In the genomic region with DNA sequence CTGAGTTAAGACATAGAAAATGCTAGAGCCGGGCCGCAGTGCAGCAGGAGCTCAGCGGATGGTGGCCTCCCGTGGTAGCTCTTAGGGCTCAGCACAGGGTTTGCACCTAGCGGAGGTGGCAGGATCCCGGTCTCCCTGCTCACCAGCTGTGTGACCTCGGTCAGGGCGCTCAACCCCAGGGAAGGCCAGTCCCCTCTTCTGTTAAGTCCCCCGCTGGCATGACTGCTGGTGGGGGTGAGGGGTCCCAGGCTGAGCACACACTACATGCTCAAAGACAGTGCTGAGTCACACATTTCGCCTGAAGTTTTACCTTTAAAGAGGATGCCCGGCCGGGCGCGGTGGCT, we compare ENCODE assay signal across 18 cellular contexts. TPM values are rescaled to one million over a fixed set of nuclear protein-coding genes. Genes with fewer than 3 reads are reported as not detected.
A peak's percentile ranks its signal among the peaks of the same experiment; 100 is the strongest.
DNase-seq lines count a peak whose midpoint lies in the region; TF ChIP-seq lines count a peak whose summit lies in the region.
"Had no signal": no experiment of that assay in that cellular context is flagged by ENCODE, and none has a peak within 500 bp of the region (broad histone marks: within the 10 kb centered on the region; RNA-seq: fewer than 3 reads in every experiment).

No MANE protein-coding gene starts in this region.

- H2BK20ac ChIP-seq in H9 (ENCODE audit: low read depth, low read length, poor library complexity, severe bottlenecking), result no peak overlapping the region

- no peak overlapping the region for H3K4me3 Mint-ChIP-seq in H9
- no peak overlapping the region for H3K4me3 Mint-ChIP-seq in chondrocyte (ENCODE audit: unreplicated experiment)
- peak overlapping the region; percentile 2 for H3K4me3 Mint-ChIP-seq in neural progenitor cell
- H3K4me3 Mint-ChIP-seq: central memory CD8-positive, alpha-beta T cell; type B pancreatic cell had no signal

- no peak overlapping the region for H2BK12ac ChIP-seq in H9 (ENCODE audit: insufficient read length, low read depth, low read length)

- no peak overlapping the region for H3K9ac ChIP-seq in H9 (ENCODE audit: extremely low read depth, insufficient read length, low read length)
- H3K9ac ChIP-seq in neural progenitor cell, result no peak overlapping the region

- H3K14ac ChIP-seq in H9 (ENCODE audit: insufficient read depth, low read length), result no peak overlapping the region

- H3K36me3 ChIP-seq in neural progenitor cell, result no peaks in the 10 kb centered on the region
- H3K36me3 ChIP-seq: ascending aorta had no signal

- H3K27ac ChIP-seq in C4-2B (no peak overlapping the region), H9 (ENCODE audit: insufficient read length, low read depth, low read length) (no peak overlapping the region), neural progenitor cell (no peak overlapping the region)
- H3K27ac ChIP-seq: ascending aorta had no signal

- H3K4me1 Mint-ChIP-seq in H9, result peaks cover 25 to 31% of the 10 kb centered on the region in 2 experiments
- H3K4me1 Mint-ChIP-seq in chondrocyte (ENCODE audit: low read depth), result no peaks in the 10 kb centered on the region
- peaks cover 44% of the 10 kb centered on the region for H3K4me1 Mint-ChIP-seq in neural progenitor cell

- H4K5ac ChIP-seq in H9 (ENCODE audit: insufficient read length, low read depth, low read length), result no peak overlapping the region

- H3K27ac Mint-ChIP-seq in H9 (no peak overlapping the region), chondrocyte (ENCODE audit: unreplicated experiment) (no peak overlapping the region), neural progenitor cell (no peak overlapping the region)
- H3K27ac Mint-ChIP-seq: progenitor cell of endocrine pancreas, type B pancreatic cell had no signal

- no peak overlapping the region for H4K91ac ChIP-seq in H9 (ENCODE audit: insufficient read length, low read depth, low read length)

- H3K9me3 ChIP-seq in H9 (ENCODE audit: control insufficient read depth, low read depth, low read length) (no peaks in the 10 kb centered on the region), neural progenitor cell (ENCODE audit: low read depth) (no peaks in the 10 kb centered on the region)
- H3K9me3 ChIP-seq: ascending aorta, stomach had no signal

- TF ChIP-seq CTCF in C4-2B (conservative IDR thresholded peaks at IDR 0.05) (peak; percentile 48), H9 (conservative IDR thresholded peaks at IDR 0.05) (peak; percentile 15; the same call in 2 of the 3 replicates), chondrocyte (IDR thresholded peaks at IDR 0.05) (peak; percentile 3), neural progenitor cell (IDR thresholded peaks at IDR 0.05) (no peak)

- peaks cover 0 to 2% (median under 1%) of the 10 kb centered on the region in 3 experiments; a peak in 2 of 7 replicates for H3K36me3 Mint-ChIP-seq in H9 (ENCODE audit: insufficient read depth in 1 of 3, low read depth in 3 of 3)
- no peaks in the 10 kb centered on the region for H3K36me3 Mint-ChIP-seq in chondrocyte (ENCODE audit: low read depth)
- H3K36me3 Mint-ChIP-seq in neural progenitor cell, result no peaks in the 10 kb centered on the region
- H3K36me3 Mint-ChIP-seq: natural killer cell treated with Interleukin-12 subunit alpha and Interleukin-12 subunit beta and Interleukin-15 and Interleukin-18, amount 100 ng/mL, for 72 hours; type B pancreatic cell had no signal

- DNase-seq in H9, result no peak
- no peak for DNase-seq in chondrocyte (ENCODE audit: low spot score)
- no peak for DNase-seq in neural progenitor cell (ENCODE audit: low spot score)
- no peak for DNase-seq in NCI-H524 (lab: John Stamatoyannopoulos, UW)
- DNase-seq in H4 (ENCODE audit: low spot score), result no peak
- no peak for DNase-seq in medulla oblongata (ENCODE audit: extremely low spot score)
- DNase-seq in cortex of kidney (lab: John Stamatoyannopoulos, UW), result no peak
- DNase-seq: kidney glomerular epithelial cell, NCI-H1436, NCI-H524 treated with DMSO at 0.1 percent for 48 hours had no signal

- H3K79me2 ChIP-seq in H9 (ENCODE audit: insufficient read depth, low read length) (no peaks in the 10 kb centered on the region), neural progenitor cell (ENCODE audit: low read depth) (no peaks in the 10 kb centered on the region)

- H3K23ac ChIP-seq in H9 (ENCODE audit: insufficient read length, low read depth, low read length), result no peak overlapping the region

- H2AFZ ChIP-seq in H9 (ENCODE audit: low read length) (no peak overlapping the region), neural progenitor cell (replicated peaks) (peak overlapping the region; percentile 73)

- no peak overlapping the region for H3K18ac ChIP-seq in H9 (ENCODE audit: insufficient read length, low read depth, low read length)

- no peak overlapping the region for H3K4me3 ChIP-seq in neural progenitor cell
- H3K4me3 ChIP-seq: ascending aorta, stomach had no signal

- no peaks in the 10 kb centered on the region for H3K27me3 ChIP-seq in H9 (ENCODE audit: insufficient read depth, low read length)
- H3K27me3 ChIP-seq in neural progenitor cell, result no peaks in the 10 kb centered on the region
- H3K27me3 ChIP-seq: ascending aorta, stomach had no signal

- WGBS in H9 (ENCODE audit: extremely low coverage, insufficient read length, low lambda C conversion rate), result no CpG with 5 or more reads among the region's 14 CpGs

- no peak overlapping the region for H2BK15ac ChIP-seq in H9 (ENCODE audit: low read depth, low read length)

- no peaks in the 10 kb centered on the region for H3K23me2 ChIP-seq in H9 (ENCODE audit: insufficient read length, low read depth, low read length, poor library complexity, severe bottlenecking)

- no peak overlapping the region for H4K8ac ChIP-seq in H9 (replicated peaks; ENCODE audit: insufficient read length, low read depth, low read length)

- H2AK5ac ChIP-seq in H9 (ENCODE audit: insufficient read length, low read length), result no peak overlapping the region

- no peak overlapping the region for H3K56ac ChIP-seq in H9 (ENCODE audit: insufficient read length, low read depth, low read length)

- H3K9me3 Mint-ChIP-seq in H9 (no peaks in the 10 kb centered on the region), chondrocyte (ENCODE audit: low read depth) (peaks cover under 1% of the 10 kb centered on the region), neural progenitor cell (peaks cover under 1% of the 10 kb centered on the region)
- H3K9me3 Mint-ChIP-seq: central memory CD8-positive, alpha-beta T cell; natural killer cell treated with Interleukin-12 subunit alpha and Interleukin-12 subunit beta and Interleukin-15 and Interleukin-18, amount 100 ng/mL, for 72 hours; type B pancreatic cell had no signal

- H3K79me1 ChIP-seq in H9 (ENCODE audit: insufficient read depth, low read depth, low read length, poor library complexity, severe bottlenecking), result no peaks in the 10 kb centered on the region

- H3K4me1 ChIP-seq in H9 (ENCODE audit: insufficient read depth, low read length) (peaks cover 3% of the 10 kb centered on the region; the same call in 1 of the 2 replicates), neural progenitor cell (no peaks in the 10 kb centered on the region)

- H4K20me1 ChIP-seq in H9 (ENCODE audit: control insufficient read depth, insufficient read depth, insufficient read length) (no peaks in the 10 kb centered on the region), neural progenitor cell (ENCODE audit: low read depth) (no peaks in the 10 kb centered on the region)

- no peak overlapping the region for H2BK5ac ChIP-seq in H9 (ENCODE audit: insufficient read length, low read length)

- H3K4ac ChIP-seq in H9 (ENCODE audit: low read depth, low read length), result no peak overlapping the region

- no peak overlapping the region for H3T11ph ChIP-seq in H9 (ENCODE audit: low read length)

- no peak overlapping the region for H3K4me2 ChIP-seq in H9 (ENCODE audit: insufficient read depth, insufficient read length, low read length)
- H3K4me2 ChIP-seq in neural progenitor cell, result no peak overlapping the region

- no peaks in the 10 kb centered on the region for H3F3A ChIP-seq in neural progenitor cell (ENCODE audit: low read depth)

- H3K27me3 Mint-ChIP-seq in H9 (ENCODE audit: low read depth), result no peaks in the 10 kb centered on the region
- peaks cover 2% of the 10 kb centered on the region for H3K27me3 Mint-ChIP-seq in chondrocyte (ENCODE audit: low read depth)
- peaks cover 11% of the 10 kb centered on the region for H3K27me3 Mint-ChIP-seq in neural progenitor cell (ENCODE audit: insufficient read depth, low read depth)

- no peak overlapping the region for H2BK120ac ChIP-seq in H9 (ENCODE audit: low read depth, low read length, poor library complexity, severe bottlenecking)

RNA-seq across cellular contexts. Expression of gene HRH2, which starts 39.0 kb away (rescaled TPM):
- total RNA-seq in H9 (2021) (3.3 and 3.6 TPM in 2 replicates), chondrocyte (0.27 to 0.38 TPM (median 0.30 TPM) in 3 replicates), neural progenitor cell (ENCODE audit: low replicate concordance) (0.19 TPM in 1 of 2 replicates, not detected in the other)
- 0.18 and 0.54 TPM in 2 replicates for total RNA-seq in H4 (2014; rRNA removed; shearing (Covaris generic))
- total RNA-seq: Calu3 had no signal
